ENCODE assay signal across 7 cellular contexts in the genomic region with DNA sequence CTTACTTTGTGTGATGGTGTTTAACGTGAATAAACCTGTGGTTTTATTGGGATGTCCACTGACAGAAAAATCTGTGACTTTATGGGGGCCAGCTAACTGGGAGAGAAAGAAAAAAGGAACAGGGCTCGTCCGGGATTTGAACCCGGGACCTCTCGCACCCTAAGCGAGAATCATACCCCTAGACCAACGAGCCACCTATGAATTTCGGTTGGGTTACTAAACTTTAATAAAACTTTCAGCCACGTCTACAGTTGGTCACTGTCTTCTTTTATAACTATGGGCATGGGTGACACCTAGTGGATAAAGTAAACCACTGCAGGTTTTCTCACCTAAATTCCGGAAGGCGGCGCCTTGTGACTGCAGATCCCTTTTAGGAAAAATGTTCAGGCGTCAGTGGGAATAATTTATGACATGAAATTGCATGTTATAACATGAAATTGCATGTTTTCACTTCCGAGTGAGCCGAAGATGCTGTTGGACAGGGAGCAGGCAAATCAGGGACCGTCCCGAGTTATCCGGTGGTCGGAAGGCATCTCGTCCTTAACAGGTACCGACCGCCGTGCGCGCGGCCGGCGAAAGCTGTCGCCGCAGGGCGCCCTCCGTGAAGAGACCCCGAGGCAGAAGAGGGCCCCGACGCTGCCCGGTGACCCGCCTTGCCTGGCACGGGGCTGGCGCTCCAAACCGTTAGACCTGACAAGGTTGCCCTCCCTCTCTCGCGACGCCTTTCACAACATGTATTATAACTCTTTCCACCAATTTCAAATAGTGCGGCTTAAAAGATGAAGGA. TPM values are rescaled to one million over a fixed set of nuclear protein-coding genes. Genes with fewer than 3 reads are reported as not detected.
DNase-seq lines count a peak whose midpoint lies in the region; ATAC-seq and TF ChIP-seq lines count a peak whose summit lies in the region.

No MANE protein-coding gene starts in this region.

- H3K9me2 ChIP-seq in OCI-LY7 (ENCODE audit: insufficient read depth, low read length), result no peaks in the 10 kb centered on the region

- H3K4me3 ChIP-seq in KMS-11 (IDR thresholded peaks at IDR 0.05; ENCODE audit: insufficient read depth, low read depth, low read length) (no peak overlapping the region), OCI-LY7 (ENCODE audit: low read depth, low read length, poor library complexity, severe bottlenecking) (peak overlapping the region; percentile 70), testis (peak overlapping the region; percentile 89 to 94)
- peak overlapping the region; percentile 68 for H3K4me3 ChIP-seq in naive thymus-derived CD4-positive, alpha-beta T cell (ENCODE audit: low read length)

- intact Hi-C loops in OCI-LY7 (cut with micrococcal nuclease; ENCODE audit: unreplicated experiment) (loop anchor here (1.0 to 5.0 kb wide), 5 partner anchors 57 to 282 kb away; a partner anchor contains a TSS), testis (cut with DNase I; ENCODE audit: low total_unique reads) (loop anchor here (5.0 to 10.0 kb wide), 2 partner anchors 78 to 285 kb away; a partner anchor contains a TSS)
- intact Hi-C loops in naive thymus-derived CD4-positive, alpha-beta T cell (cut with micrococcal nuclease), result loop anchor here (1.0 to 5.0 kb wide), 11 partner anchors 43 to 773 kb away; a partner anchor contains a TSS

- TF ChIP-seq POLR2A in testis (IDR thresholded peaks at IDR 0.05), result no peak

- peak; percentile 91 for DNase-seq in OCI-LY7 (ENCODE audit: low spot score)
- peak; percentile 58 to 71 for DNase-seq in activated T-cell treated with anti-CD3 and anti-CD28 coated beads, Interleukin-2, amount 50 U/mL, for 72 hours
- DNase-seq in fibroblast of peridontal ligament (ENCODE audit: extremely low read depth), result peak; percentile 95
- DNase-seq in naive thymus-derived CD4-positive, alpha-beta T cell, result peak; percentile 25 to 80 (median 74)
- peak; percentile 90 for DNase-seq in testis

- H3K4me1 ChIP-seq in KMS-11 (ENCODE audit: low read depth, poor library complexity, severe bottlenecking) (peaks cover 29% of the 10 kb centered on the region), OCI-LY7 (ENCODE audit: insufficient read depth, low read length, poor library complexity, severe bottlenecking) (peaks cover 41% of the 10 kb centered on the region), testis (no peaks in the 10 kb centered on the region)
- peaks cover 20 to 29% of the 10 kb centered on the region in 2 donors for H3K4me1 ChIP-seq in naive thymus-derived CD4-positive, alpha-beta T cell (ENCODE audit: control insufficient read depth in 2 of 2, insufficient read depth in 2 of 2, low read length in 2 of 2)

- POLR2A ChIA-PET in OCI-LY7 (lab: Charles Lee), result interaction anchor here (1.1 to 2.6 kb wide), 3 partner anchors 59 to 282 kb away, joined by 3 to 11 read pairs (median 3); no protein-coding TSS in a partner anchor
- POLR2A ChIA-PET in naive thymus-derived CD4-positive, alpha-beta T cell (lab: Charles Lee), result interaction anchor here (0.8 to 4.9 kb wide), 14 partner anchors 74 to 282 kb away, joined by 3 to 26 read pairs (median 4); a partner anchor contains a TSS

- H3K4me2 ChIP-seq in KMS-11 (peak overlapping the region; percentile 40; the same call in 1 of the 2 replicates), OCI-LY7 (ENCODE audit: low read length) (peak overlapping the region; percentile 69)

- H3K9ac ChIP-seq in KMS-11, result peak overlapping the region; percentile 27; the same call in 1 of the 2 replicates

- no peaks in the 10 kb centered on the region for H3K9me3 Mint-ChIP-seq in activated T-cell treated with anti-CD3 and anti-CD28 coated beads, Interleukin-2, amount 50 U/mL, for 72 hours
- no peaks in the 10 kb centered on the region for H3K9me3 Mint-ChIP-seq in naive thymus-derived CD4-positive, alpha-beta T cell

- CTCF ChIA-PET in OCI-LY7 (lab: Charles Lee; ENCODE audit: unreplicated experiment), result interaction anchor here (0.8 to 1.2 kb wide), 3 partner anchors 266 to 282 kb away, joined by 3 read pairs; a partner anchor contains a TSS
- CTCF ChIA-PET in naive thymus-derived CD4-positive, alpha-beta T cell (lab: Charles Lee), result interaction anchor here (0.6 to 7.2 kb wide), 26 partner anchors 13 to 303 kb away, joined by 3 to 104 read pairs (median 4); a partner anchor contains a TSS

- 0% methylated on average over 37 to 43 of the region's 44 CpGs for WGBS in testis, 2 donors

- H3K79me2 ChIP-seq in KMS-11 (ENCODE audit: insufficient read depth, low read depth), result no peaks in the 10 kb centered on the region
- no peaks in the 10 kb centered on the region for H3K79me2 ChIP-seq in OCI-LY7 (ENCODE audit: insufficient read depth, low read depth, low read length)

- H3K27me3 ChIP-seq in KMS-11 (ENCODE audit: insufficient read depth, low read depth), result no peaks in the 10 kb centered on the region
- no peaks in the 10 kb centered on the region for H3K27me3 ChIP-seq in naive thymus-derived CD4-positive, alpha-beta T cell (ENCODE audit: control insufficient read depth in 2 of 2, insufficient read depth in 2 of 2, low read length in 2 of 2)
- no peaks in the 10 kb centered on the region for H3K27me3 ChIP-seq in testis

- H4K20me1 ChIP-seq in KMS-11 (ENCODE audit: insufficient read depth), result no peaks in the 10 kb centered on the region
- H4K20me1 ChIP-seq in OCI-LY7 (ENCODE audit: insufficient read depth, low read length), result no peaks in the 10 kb centered on the region

- H3K36me3 Mint-ChIP-seq in activated T-cell treated with anti-CD3 and anti-CD28 coated beads, Interleukin-2, amount 50 U/mL, for 72 hours (ENCODE audit: insufficient read depth in 2 of 2), result no peaks in the 10 kb centered on the region
- H3K36me3 Mint-ChIP-seq in naive thymus-derived CD4-positive, alpha-beta T cell, result no peaks in the 10 kb centered on the region

- H3K9me3 ChIP-seq in OCI-LY7 (ENCODE audit: low read length) (no peaks in the 10 kb centered on the region), testis (no peaks in the 10 kb centered on the region)
- H3K9me3 ChIP-seq in naive thymus-derived CD4-positive, alpha-beta T cell (ENCODE audit: control insufficient read depth in 2 of 3, low read length in 3 of 3), result no peaks in the 10 kb centered on the region

- peak; percentile 4 to 10 for ATAC-seq in activated T-cell treated with anti-CD3 and anti-CD28 coated beads, Interleukin-2, amount 50 U/mL, for 72 hours (replicated peaks in 1 of 2)
- ATAC-seq in naive thymus-derived CD4-positive, alpha-beta T cell, result peak; percentile 57

- H2AFZ ChIP-seq in KMS-11 (ENCODE audit: low read depth), result peak overlapping the region; percentile 84
- H2AFZ ChIP-seq in OCI-LY7 (ENCODE audit: low read length), result peak overlapping the region; percentile 44; the same call in 1 of the 2 replicates

- peaks cover 17% of the 10 kb centered on the region for H3K4me1 Mint-ChIP-seq in activated T-cell treated with anti-CD3 and anti-CD28 coated beads, Interleukin-2, amount 50 U/mL, for 72 hours (ENCODE audit: low read depth)
- H3K4me1 Mint-ChIP-seq in naive thymus-derived CD4-positive, alpha-beta T cell, result peaks cover 0 to 7% (median 0%) of the 10 kb centered on the region in 7 donors

- H3K27ac ChIP-seq in KMS-11, result no peak overlapping the region
- no peak overlapping the region for H3K27ac ChIP-seq in OCI-LY7 (ENCODE audit: low read depth, low read length, poor library complexity, severe bottlenecking)
- peak overlapping the region; percentile 41 for H3K27ac ChIP-seq in naive thymus-derived CD4-positive, alpha-beta T cell (ENCODE audit: low read depth, low read length)
- peak overlapping the region; percentile 81 to 89 for H3K27ac ChIP-seq in testis

- H3K4me3 Mint-ChIP-seq in activated T-cell treated with anti-CD3 and anti-CD28 coated beads, Interleukin-2, amount 50 U/mL, for 72 hours, result no peak overlapping the region
- H3K4me3 Mint-ChIP-seq in naive thymus-derived CD4-positive, alpha-beta T cell, result no peak overlapping the region

- H3K27ac Mint-ChIP-seq in activated T-cell treated with anti-CD3 and anti-CD28 coated beads, Interleukin-2, amount 50 U/mL, for 72 hours, result no peak overlapping the region
- no peak overlapping the region for H3K27ac Mint-ChIP-seq in naive thymus-derived CD4-positive, alpha-beta T cell

- H3K36me3 ChIP-seq in KMS-11 (ENCODE audit: insufficient read depth), result no peaks in the 10 kb centered on the region
- no peaks in the 10 kb centered on the region for H3K36me3 ChIP-seq in OCI-LY7 (ENCODE audit: insufficient read depth, low read length)
- no peaks in the 10 kb centered on the region for H3K36me3 ChIP-seq in naive thymus-derived CD4-positive, alpha-beta T cell (ENCODE audit: control insufficient read depth in 2 of 3, insufficient read depth in 3 of 3, low read length in 3 of 3)
- H3K36me3 ChIP-seq in testis (ENCODE audit: low read depth, missing control alignments), result no peaks in the 10 kb centered on the region

- H3K27me3 Mint-ChIP-seq in activated T-cell treated with anti-CD3 and anti-CD28 coated beads, Interleukin-2, amount 50 U/mL, for 72 hours (ENCODE audit: low read depth), result no peaks in the 10 kb centered on the region
- H3K27me3 Mint-ChIP-seq in naive thymus-derived CD4-positive, alpha-beta T cell, result no peaks in the 10 kb centered on the region

- TF ChIP-seq CTCF in GM12872 (IDR thresholded peaks at IDR 0.05; ENCODE audit: insufficient read depth, low read depth, low read length), result peak; percentile 82
- TF ChIP-seq CTCF in KMS-11 (conservative IDR thresholded peaks at IDR 0.05; ENCODE audit: low read depth, low read length), result peak; percentile 86
- TF ChIP-seq CTCF in OCI-LY7 (conservative IDR thresholded peaks at IDR 0.05; ENCODE audit: low read length), result peak; percentile 99
- TF ChIP-seq CTCF in testis (IDR thresholded peaks at IDR 0.05), result peak; percentile 95 to 100 (median 99)

- BruUV-seq in OCI-LY7 (replicated peaks; lab: Mats Ljungman, UMichigan), result no TSS peak

RNA-seq across cellular contexts. Expression of a gene that starts 18.2 kb away (rescaled TPM):
- not detected in 2 replicates for total RNA-seq in OCI-LY7 (2014; rRNA removed; shearing (Covaris generic))
- total RNA-seq in OCI-LY7 (2022) (not detected in 2 replicates), testis (not detected)
- not detected for total RNA-seq in activated T-cell treated with anti-CD3 and anti-CD28 coated beads, Interleukin-2, amount 50 U/mL, for 72 hours
- not detected for total RNA-seq in naive thymus-derived CD4-positive, alpha-beta T cell
- polyA plus RNA-seq in naive thymus-derived CD4-positive, alpha-beta T cell, result not detected
- 1.3 TPM for polyA plus RNA-seq in testis (ENCODE audit: insufficient read depth, low read depth, low replicate concordance)

RNA-seq across cellular contexts. Expression of a gene that starts 21.6 kb away (rescaled TPM):
- not detected in 2 replicates for total RNA-seq in OCI-LY7 (2014; rRNA removed; shearing (Covaris generic))
- total RNA-seq in OCI-LY7 (2022), result not detected in 2 replicates
- total RNA-seq in activated T-cell treated with anti-CD3 and anti-CD28 coated beads, Interleukin-2, amount 50 U/mL, for 72 hours, result not detected
- total RNA-seq in naive thymus-derived CD4-positive, alpha-beta T cell, result not detected
- not detected for polyA plus RNA-seq in naive thymus-derived CD4-positive, alpha-beta T cell
- total RNA-seq in testis, result 10 to 100 TPM; 31.7 to 52.0 TPM
- 81.0 TPM for polyA plus RNA-seq in testis (ENCODE audit: insufficient read depth, low read depth, low replicate concordance)

RNA-seq across cellular contexts. Expression of a gene that starts 32.1 kb away (rescaled TPM):
- total RNA-seq in OCI-LY7 (2014; rRNA removed; shearing (Covaris generic)), result not detected in 2 replicates
- total RNA-seq in OCI-LY7 (2022) (not detected in 2 replicates), testis (under 1 TPM in 1 of 2 donors, not detected in 1; 0.68 TPM)
- not detected for total RNA-seq in activated T-cell treated with anti-CD3 and anti-CD28 coated beads, Interleukin-2, amount 50 U/mL, for 72 hours
- not detected for total RNA-seq in naive thymus-derived CD4-positive, alpha-beta T cell
- polyA plus RNA-seq in naive thymus-derived CD4-positive, alpha-beta T cell, result not detected
- polyA plus RNA-seq in testis (ENCODE audit: insufficient read depth, low read depth, low replicate concordance), result not detected

RNA-seq across cellular contexts. Expression of a gene that starts 48.6 kb away (rescaled TPM):
- not detected in 2 replicates for total RNA-seq in OCI-LY7 (2014; rRNA removed; shearing (Covaris generic))
- total RNA-seq in OCI-LY7 (2022) (not detected in 2 replicates), testis (not detected)
- total RNA-seq in activated T-cell treated with anti-CD3 and anti-CD28 coated beads, Interleukin-2, amount 50 U/mL, for 72 hours, result not detected
- total RNA-seq in naive thymus-derived CD4-positive, alpha-beta T cell, result not detected
- not detected for polyA plus RNA-seq in naive thymus-derived CD4-positive, alpha-beta T cell
- polyA plus RNA-seq in testis (ENCODE audit: insufficient read depth, low read depth, low replicate concordance), result not detected

Comparison
In these comparisons a context has a peak if more than half of its experiments do, and no peak if none do; other contexts are left out.
1. H3K27ac ChIP-seq: peak in naive thymus-derived CD4-positive, alpha-beta T cell (single experiment) and testis (2 of 2); none in KMS-11 (single experiment) and OCI-LY7 (single experiment).
2. RNA of a gene that starts 21.6 kb away (total RNA-seq): 31.7 to 52.0 TPM in testis; not detected in OCI-LY7, not detected in activated T-cell treated with anti-CD3 and anti-CD28 coated beads, Interleukin-2, amount 50 U/mL, for 72 hours and not detected in naive thymus-derived CD4-positive, alpha-beta T cell; every median in the first group is over 10 times any median in the second.
3. Peak in every context shown above with its lines, with median percentiles within 50 percentile points of each other: CTCF ChIP-seq and DNase-seq.